In genomic region chr16:31880322-31880979, GRCh38 we compare ENCODE assay signal across 1 cellular context.
TF ChIP-seq lines count a peak whose summit lies in the region.

No MANE protein-coding gene starts in this region.

TF ChIP-seq in GM12878, 131 proteins besides CTCF, POLR2A, EP300 and RAD21 (continued from another document):
- TF ChIP-seq NFXL1 (IDR thresholded peaks at IDR 0.05; ENCODE audit: borderline replicate concordance) = no peak
